In genomic region chr10:123008379-123009104, GRCh38 we compare ENCODE assay signal across 8 cellular contexts.
A peak's percentile ranks its signal among the peaks of the same experiment; 100 is the strongest.
DNase-seq lines count a peak whose midpoint lies in the region; TF ChIP-seq lines count a peak whose summit lies in the region.

Gene ACADSB, plus strand, starts transcription at chr10:123009006. Its CDS starts 24 bp downstream, at chr10:123009030.
Gene IKZF5, minus strand, starts transcription at chr10:123008795. Its CDS starts 10,170 bp downstream, at chr10:122998625.

- TF ChIP-seq CTCF in GM20000 (IDR thresholded peaks at IDR 0.05; ENCODE audit: extremely low read depth, missing control alignments) = no peak

- DNase-seq in COLO668 (lab: John Stamatoyannopoulos, UW; ENCODE audit: unreplicated experiment) (peak; percentile 92), GM20000 (ENCODE audit: low spot score) (peak; percentile 99), HS-5 (ENCODE audit: low read depth) (peak; percentile 79), NK-92 (lab: John Stamatoyannopoulos, UW; ENCODE audit: unreplicated experiment) (peak; percentile 82), medulla oblongata (ENCODE audit: extremely low spot score) (peak; percentile 99)
- DNase-seq in activated CD8-positive, alpha-beta memory T cell treated with anti-CD3 and anti-CD28 coated beads for 1 hour (ENCODE audit: extremely low read depth in 1 of 2, low read depth in 1 of 2) = peak; percentile 91 to 96
- DNase-seq in effector CD4-positive, alpha-beta T cell = peak; percentile 95
- DNase-seq in stimulated activated CD4-positive, alpha-beta T cell treated with anti-CD3 and anti-CD28 coated beads, TNF-alpha, amount 100 ng/mL, for 48 hours (ENCODE audit: low read depth in 3 of 3) = peak; percentile 90 to 94 (median 94)

Comparison
In these comparisons a context has a peak if more than half of its experiments do, and no peak if none do; other contexts are left out.
1. Peak in every context shown above with its lines: DNase-seq.